11 cellular contexts compared by ENCODE assay signal in genomic region chr1:155241851-155242264, GRCh38. TPM values are rescaled to one million over a fixed set of nuclear protein-coding genes. Genes with fewer than 3 reads are reported as not detected.
DNase-seq lines count a peak whose midpoint lies in the region; ATAC-seq and TF ChIP-seq lines count a peak whose summit lies in the region.
"Had no signal": no experiment of that assay in that cellular context is flagged by ENCODE, and none has a peak within 500 bp of the region (broad histone marks: within the 10 kb centered on the region; RNA-seq: fewer than 3 reads in every experiment).

No MANE protein-coding gene starts in this region.

- H3K27me3 ChIP-seq in Panc1 (ENCODE audit: control insufficient read depth, insufficient read depth, low read length): no peaks in the 10 kb centered on the region
- H3K27me3 ChIP-seq in spleen (replicated peaks in 1 of 7): peaks cover 0 to 4% (median 0%) of the 10 kb centered on the region in 7 donors
- H3K27me3 ChIP-seq: foreskin keratinocyte had no signal

- DNase-seq in activated CD4-positive, alpha-beta T cell treated with anti-CD3 and anti-CD28 coated beads, Interleukin-2, amount 10 ng/mL, durations not matched to agents 7 days and 5 days: no peak
- DNase-seq in activated CD4-positive, alpha-beta T cell treated with anti-CD3 and anti-CD28 coated beads for 48 hours: no peak
- DNase-seq in Panc1 (ENCODE audit: low read depth, low spot score) (no peak), spleen (no peak), NCI-H774 (lab: John Stamatoyannopoulos, UW) (no peak)
- DNase-seq: H7 had no signal

- H3K36me3 Mint-ChIP-seq in activated CD4-positive, alpha-beta T cell treated with anti-CD3 and anti-CD28 coated beads, Interleukin-2, amount 10 ng/mL, durations not matched to agents 7 days and 5 days (ENCODE audit: low read depth): peaks cover 27% of the 10 kb centered on the region
- peaks cover 38% of the 10 kb centered on the region for H3K36me3 Mint-ChIP-seq in dendritic cell treated with granulocyte-macrophage colony-stimulating factor and Interleukin-4, amounts not matched to agents 40 ng/mL and 50 ng/mL, for 4 days (ENCODE audit: low read depth)
- H3K36me3 Mint-ChIP-seq: IgD-negative memory B cell had no signal

- peaks cover 2% of the 10 kb centered on the region for H3K27me3 Mint-ChIP-seq in activated CD4-positive, alpha-beta T cell treated with anti-CD3 and anti-CD28 coated beads, Interleukin-2, amount 10 ng/mL, durations not matched to agents 7 days and 5 days
- no peaks in the 10 kb centered on the region for H3K27me3 Mint-ChIP-seq in dendritic cell treated with granulocyte-macrophage colony-stimulating factor and Interleukin-4, amounts not matched to agents 40 ng/mL and 50 ng/mL, for 4 days

- peak overlapping the region; percentile 91 for H3K27ac Mint-ChIP-seq in activated CD4-positive, alpha-beta T cell treated with anti-CD3 and anti-CD28 coated beads, Interleukin-2, amount 10 ng/mL, durations not matched to agents 7 days and 5 days
- H3K27ac Mint-ChIP-seq in dendritic cell treated with granulocyte-macrophage colony-stimulating factor and Interleukin-4, amounts not matched to agents 40 ng/mL and 50 ng/mL, for 4 days: peak overlapping the region; percentile 91

- POLR2A ChIA-PET in activated CD4-positive, alpha-beta T cell treated with anti-CD3 and anti-CD28 coated beads, Interleukin-2, amount 10 ng/mL, durations not matched to agents 7 days and 5 days (lab: Charles Lee): no interaction called here
- POLR2A ChIA-PET in Panc1 (lab: Charles Lee): interaction anchor here (1.0 kb wide), 1 partner anchor 48 kb away, joined by 4 read pairs; no protein-coding TSS in a partner anchor

- intact Hi-C loops in Panc1 (cut with micrococcal nuclease; ENCODE audit: unreplicated experiment) (no loop called here), spleen (cut with DNase I; ENCODE audit: low total_unique reads) (no loop called here)
- intact Hi-C loops in dendritic cell treated with granulocyte-macrophage colony-stimulating factor and Interleukin-4, amounts not matched to agents 40 ng/mL and 50 ng/mL, for 4 days (cut with micrococcal nuclease): loop anchor here (5.0 kb wide), 1 partner anchor 35 kb away; the partner anchor contains the start of genes MTX1 and THBS3

- BruUV-seq in Panc1 (replicated peaks; lab: Mats Ljungman, UMichigan): no TSS peak

- in situ Hi-C loops in Panc1 (cut with HindIII; ENCODE audit: low pct_unique_long_range_greater_than_20kb, low sequenced_read_pairs): no loop called here

- ATAC-seq in Panc1 (no peak), HG02610 (IDR thresholded peaks at IDR 0.05; ENCODE audit: unreplicated experiment) (no peak), HG02884 (IDR thresholded peaks at IDR 0.05; ENCODE audit: unreplicated experiment) (no peak)

- no peak for TF ChIP-seq POLR2A in spleen (IDR thresholded peaks at IDR 0.05)

- CTCF ChIA-PET in activated CD4-positive, alpha-beta T cell treated with anti-CD3 and anti-CD28 coated beads, Interleukin-2, amount 10 ng/mL, durations not matched to agents 7 days and 5 days (lab: Charles Lee): interaction anchor here (0.6 to 3.9 kb wide), 8 partner anchors 9 to 534 kb away, joined by 3 to 38 read pairs (median 4); partner anchors contain the start of genes KRTCAP2, THBS3 and TRIM46
- CTCF ChIA-PET in Panc1 (lab: Charles Lee): interaction anchor here (0.6 kb wide), 1 partner anchor 9 kb away, joined by 3 read pairs; no protein-coding TSS in a partner anchor

- no peaks in the 10 kb centered on the region for H3K9me3 Mint-ChIP-seq in activated CD4-positive, alpha-beta T cell treated with anti-CD3 and anti-CD28 coated beads, Interleukin-2, amount 10 ng/mL, durations not matched to agents 7 days and 5 days
- H3K9me3 Mint-ChIP-seq in dendritic cell treated with granulocyte-macrophage colony-stimulating factor and Interleukin-4, amounts not matched to agents 40 ng/mL and 50 ng/mL, for 4 days: no peaks in the 10 kb centered on the region

- H3K4me1 ChIP-seq in Panc1 (ENCODE audit: control insufficient read depth, insufficient read depth, low read length) (peaks cover 24% of the 10 kb centered on the region), spleen (peaks cover 22 to 66% (median 51%) of the 10 kb centered on the region in 6 donors)
- H3K4me1 ChIP-seq: foreskin keratinocyte had no signal

- H3K9me3 ChIP-seq in Panc1 (ENCODE audit: control insufficient read depth, insufficient read depth, low read depth, low read length) (no peaks in the 10 kb centered on the region), spleen (no peaks in the 10 kb centered on the region)

- peak overlapping the region; percentile 72; the same call in 1 of the 2 replicates for H3K27ac ChIP-seq in Panc1 (ENCODE audit: low read length)
- peak overlapping the region in 7 of 8 donors; percentile 67 to 97 (median 93) for H3K27ac ChIP-seq in spleen
- H3K27ac ChIP-seq: foreskin keratinocyte had no signal

- H3K4me3 ChIP-seq in Panc1 (ENCODE audit: low read depth in 2 of 2, low read length in 2 of 2) (no peak overlapping the region), spleen (peak overlapping the region in 2 of 8 donors; percentile 46 to 70)

- TF ChIP-seq CTCF in Panc1 (IDR thresholded peaks at IDR 0.05): no peak
- TF ChIP-seq CTCF in spleen (IDR thresholded peaks at IDR 0.05 in 8 of 11, conservative IDR thresholded peaks at IDR 0.05 in 3 of 11): peak in 1 of 11 experiments; percentile 28

- 36 to 69% (median 53%) methylated on average over 4 of the region's 4 CpGs for WGBS in spleen, 5 donors

- peak overlapping the region; percentile 40 for H3K4me3 Mint-ChIP-seq in activated CD4-positive, alpha-beta T cell treated with anti-CD3 and anti-CD28 coated beads, Interleukin-2, amount 10 ng/mL, durations not matched to agents 7 days and 5 days
- H3K4me3 Mint-ChIP-seq in dendritic cell treated with granulocyte-macrophage colony-stimulating factor and Interleukin-4, amounts not matched to agents 40 ng/mL and 50 ng/mL, for 4 days: peak overlapping the region; percentile 44

- H3K4me1 Mint-ChIP-seq in activated CD4-positive, alpha-beta T cell treated with anti-CD3 and anti-CD28 coated beads, Interleukin-2, amount 10 ng/mL, durations not matched to agents 7 days and 5 days: peaks cover 62% of the 10 kb centered on the region
- H3K4me1 Mint-ChIP-seq in dendritic cell treated with granulocyte-macrophage colony-stimulating factor and Interleukin-4, amounts not matched to agents 40 ng/mL and 50 ng/mL, for 4 days (ENCODE audit: low read depth): peaks cover 64% of the 10 kb centered on the region

- no peaks in the 10 kb centered on the region for H3K36me3 ChIP-seq in Panc1 (ENCODE audit: control insufficient read depth, insufficient read depth, low read length)
- H3K36me3 ChIP-seq in spleen: peaks cover 0 to 33% (median 16%) of the 10 kb centered on the region in 6 donors

RNA-seq across cellular contexts. Expression of gene ENTREP3, which starts 13.4 kb away (rescaled TPM):
- 10 to 100 TPM; 22.8 to 22.9 TPM for total RNA-seq in activated CD4-positive, alpha-beta T cell treated with anti-CD3 and anti-CD28 coated beads, Interleukin-2, amount 10 ng/mL, durations not matched to agents 7 days and 5 days
- 94.7 TPM for total RNA-seq in Panc1 (2021; ENCODE audit: unreplicated experiment)
- 122 TPM for polyA plus RNA-seq in Panc1 (2012; ENCODE audit: insufficient read length)
- 10 to 100 TPM in 6 of 7 donors, 1 to 10 TPM in 1; 9.9 to 19.3 (median 15.6) TPM for total RNA-seq in spleen
- polyA plus RNA-seq in spleen: 10 to 100 TPM in 1 of 3 donors, 1 to 10 TPM in 2; 6.5 to 13.2 (median 9.4) TPM

RNA-seq across cellular contexts. Expression of gene SCAMP3, which starts 20.3 kb away (rescaled TPM):
- total RNA-seq in activated CD4-positive, alpha-beta T cell treated with anti-CD3 and anti-CD28 coated beads, Interleukin-2, amount 10 ng/mL, durations not matched to agents 7 days and 5 days: 10 to 100 TPM; 88.7 to 96.4 TPM
- total RNA-seq in Panc1 (2021; ENCODE audit: unreplicated experiment): 200 TPM
- 232 TPM for polyA plus RNA-seq in Panc1 (2012; ENCODE audit: insufficient read length)
- total RNA-seq in spleen: 10 to 100 TPM; 46.5 to 52.4 (median 49.8) TPM
- 10 to 100 TPM; 51.8 to 59.9 (median 53.2) TPM for polyA plus RNA-seq in spleen

RNA-seq across cellular contexts. Expression of gene CLK2, which starts 31.4 kb away (rescaled TPM):
- total RNA-seq in activated CD4-positive, alpha-beta T cell treated with anti-CD3 and anti-CD28 coated beads, Interleukin-2, amount 10 ng/mL, durations not matched to agents 7 days and 5 days: 100 to 1,000 TPM in 1 of 2 experiments, 10 to 100 TPM in 1; 100.0 to 104 TPM
- total RNA-seq in Panc1 (2021; ENCODE audit: unreplicated experiment): 43.6 TPM
- polyA plus RNA-seq in Panc1 (2012; ENCODE audit: insufficient read length): 38.2 TPM
- 10 to 100 TPM; 61.0 to 89.9 (median 71.8) TPM for total RNA-seq in spleen
- polyA plus RNA-seq in spleen: 10 to 100 TPM; 38.6 to 82.0 (median 77.4) TPM

RNA-seq across cellular contexts. Expression of gene MTX1, which starts 33.4 kb away (rescaled TPM):
- total RNA-seq in activated CD4-positive, alpha-beta T cell treated with anti-CD3 and anti-CD28 coated beads, Interleukin-2, amount 10 ng/mL, durations not matched to agents 7 days and 5 days: 10 to 100 TPM; 32.8 to 37.3 TPM
- total RNA-seq in Panc1 (2021; ENCODE audit: unreplicated experiment) (53.6 TPM), spleen (10 to 100 TPM; 28.2 to 40.9 (median 33.2) TPM)
- 87.4 TPM for polyA plus RNA-seq in Panc1 (2012; ENCODE audit: insufficient read length)
- polyA plus RNA-seq in spleen: 10 to 100 TPM; 43.7 to 48.4 (median 44.5) TPM

RNA-seq across cellular contexts. Expression of gene THBS3, which starts 34.2 kb away (rescaled TPM):
- 10 to 100 TPM; 21.2 to 23.6 TPM for total RNA-seq in activated CD4-positive, alpha-beta T cell treated with anti-CD3 and anti-CD28 coated beads, Interleukin-2, amount 10 ng/mL, durations not matched to agents 7 days and 5 days
- 35.9 TPM for total RNA-seq in Panc1 (2021; ENCODE audit: unreplicated experiment)
- 40.8 TPM for polyA plus RNA-seq in Panc1 (2012; ENCODE audit: insufficient read length)
- total RNA-seq in spleen: 10 to 100 TPM; 14.3 to 22.6 (median 20.5) TPM
- 10 to 100 TPM; 10.2 to 31.2 (median 27.7) TPM for polyA plus RNA-seq in spleen
